Comparison of ENCODE assay signal across 9 cellular contexts in the genomic region with DNA sequence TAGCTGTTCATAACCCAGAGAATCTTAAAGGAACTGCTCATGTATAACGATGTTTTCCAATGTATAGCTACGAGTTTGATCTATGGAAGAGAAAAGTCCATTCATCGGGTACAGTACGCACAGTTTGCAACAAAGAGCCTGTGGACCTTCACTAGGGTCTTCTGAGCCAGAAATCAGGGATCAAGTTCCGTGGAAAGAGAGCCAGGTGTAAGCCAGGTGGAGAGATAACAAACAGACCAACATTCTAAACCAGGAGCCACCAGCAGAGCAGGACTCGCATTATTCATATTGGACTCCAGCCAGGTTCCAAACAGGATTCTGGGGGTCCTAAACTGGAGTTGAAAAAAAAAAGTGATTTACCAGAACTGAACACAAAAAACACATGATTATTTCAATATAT.
"Had no signal": no experiment of that assay in that cellular context is flagged by ENCODE, and none has a peak within 500 bp of the region (broad histone marks: within the 10 kb centered on the region; RNA-seq: fewer than 3 reads in every experiment).

No MANE protein-coding gene starts in this region.

- H3K4me3 ChIP-seq: GM23248, K562 had no signal

- DNase-seq: GM23248, GOT3, H9, HCEC 1CT, IMR-90, KG1 had no signal

- H3K27ac ChIP-seq: GM23248 had no signal

- FAIRE-seq: H54, HTR-8/SVneo, K562 had no signal

- ATAC-seq: K562 had no signal
